In genomic region chr14:63881926-63882325, GRCh38 we compare ENCODE assay signal across 21 cellular contexts.
"Had no signal": no experiment of that assay in that cellular context is flagged by ENCODE, and none has a peak within 500 bp of the region (broad histone marks: within the 10 kb centered on the region; RNA-seq: fewer than 3 reads in every experiment).

No MANE protein-coding gene starts in this region.

- FAIRE-seq: astrocyte, frontal cortex had no signal

- H3K4me1 Mint-ChIP-seq: neural crest cell had no signal

- H3K27me3 Mint-ChIP-seq: activated naive CD4-positive, alpha-beta T cell treated with anti-CD3 and anti-CD28 coated beads, Interleukin-2, amount 50 U/mL, for 24 hours; naive B cell had no signal

- ATAC-seq: stimulated activated naive CD8-positive, alpha-beta T cell treated with anti-CD3 and anti-CD28 coated beads, Interleukin-15, Interleukin-2, amounts not matched to agents 100 U/mL and 50 U/mL, for 24 hours had no signal

- H3K4me1 ChIP-seq: breast epithelium, prostate gland, uterus had no signal

- H3K36me3 ChIP-seq: breast epithelium, left ventricle myocardium inferior, prostate gland, right atrium auricular region, tibial nerve, uterus had no signal

- H3K27me3 ChIP-seq: breast epithelium, right atrium auricular region, tibial nerve, uterus had no signal

- DNase-seq: activated CD4-positive, alpha-beta T cell treated with anti-CD3 and anti-CD28 coated beads for 1 hour; activated CD4-positive, alpha-beta T cell treated with anti-CD3 and anti-CD28 coated beads, Interleukin-2, amount 50 U/mL, for 4 hours; activated gamma-delta T cell; cerebellar nuclear complex; cortex of kidney; left ventricle myocardium inferior; mammary epithelial cell; naive B cell; stimulated activated CD4-positive, alpha-beta T cell treated with anti-CD3 and anti-CD28 coated beads, Interleukin-2, amount 100 ng/mL, for 24 hours; stimulated activated naive CD8-positive, alpha-beta T cell treated with anti-CD3 and anti-CD28 coated beads, Interleukin-15, Interleukin-2, amounts not matched to agents 100 U/mL and 50 U/mL, for 24 hours; substantia nigra; uterus had no signal

- H3K4me3 ChIP-seq: breast epithelium, left ventricle myocardium inferior, prostate gland, right atrium auricular region, tibial nerve, uterus had no signal

- H3K4me3 Mint-ChIP-seq: activated naive CD4-positive, alpha-beta T cell treated with anti-CD3 and anti-CD28 coated beads, Interleukin-2, amount 50 U/mL, for 24 hours; naive B cell; neural crest cell had no signal

- H3K9me3 ChIP-seq: breast epithelium, left ventricle myocardium inferior, prostate gland, right atrium auricular region, tibial nerve, uterus had no signal

- H3K9me3 Mint-ChIP-seq: activated naive CD4-positive, alpha-beta T cell treated with anti-CD3 and anti-CD28 coated beads, Interleukin-2, amount 50 U/mL, for 24 hours; naive B cell; neural crest cell had no signal

- H3K27ac ChIP-seq: breast epithelium, left ventricle myocardium inferior, prostate gland, right atrium auricular region, tibial nerve, uterus, VCaP had no signal

- H3K27ac Mint-ChIP-seq: activated naive CD4-positive, alpha-beta T cell treated with anti-CD3 and anti-CD28 coated beads, Interleukin-2, amount 50 U/mL, for 24 hours had no signal

- H3K36me3 Mint-ChIP-seq: naive B cell had no signal
